ENCODE assay signal across 10 cellular contexts in genomic region chr1:40058453-40059291, GRCh38. TPM values are rescaled to one million over a fixed set of nuclear protein-coding genes. Genes with fewer than 3 reads are reported as not detected.
DNase-seq lines count a peak whose midpoint lies in the region; ATAC-seq, FAIRE-seq and TF ChIP-seq lines count a peak whose summit lies in the region.
"Had no signal": no experiment of that assay in that cellular context is flagged by ENCODE, and none has a peak within 500 bp of the region (broad histone marks: within the 10 kb centered on the region; RNA-seq: fewer than 3 reads in every experiment).

No MANE protein-coding gene starts in this region.

- H3K4me1 ChIP-seq in CD4-positive, alpha-beta memory T cell (ENCODE audit: insufficient read depth, low read length): peaks cover 89% of the 10 kb centered on the region
- H3K4me1 ChIP-seq in Loucy (ENCODE audit: insufficient read depth, low read length, poor library complexity, severe bottlenecking) (peaks cover 34% of the 10 kb centered on the region), tibial artery (peaks cover 0 to 83% (median 30%) of the 10 kb centered on the region in 4 donors)

- no peaks in the 10 kb centered on the region for H3K27me3 Mint-ChIP-seq in CD4-positive, alpha-beta memory T cell
- no peaks in the 10 kb centered on the region for H3K27me3 Mint-ChIP-seq in natural killer cell (ENCODE audit: low read depth in 2 of 2)

- peak overlapping the region; percentile 82 to 95 (median 89) for H3K27ac Mint-ChIP-seq in CD4-positive, alpha-beta memory T cell
- H3K27ac Mint-ChIP-seq in natural killer cell: peak overlapping the region; percentile 77 to 95

- no peak for DNase-seq in CD4-positive, alpha-beta memory T cell
- DNase-seq in bronchial epithelial cell (ENCODE audit: low read depth) (peak; percentile 33), natural killer cell (no peak), frontal cortex (ENCODE audit: low spot score in 2 of 2) (no peak), germinal center (ENCODE audit: low spot score) (no peak), tibial artery (no peak), sciatic nerve (ENCODE audit: low spot score) (no peak)

- intact Hi-C loops in CD4-positive, alpha-beta memory T cell (cut with micrococcal nuclease): loop anchor here (1.0 kb wide), 1 partner anchor 18 kb away; the partner anchor contains the start of gene CAP1
- intact Hi-C loops in natural killer cell (cut with micrococcal nuclease) (loop anchor here (2.0 kb wide), 1 partner anchor 18 kb away; the partner anchor contains the start of gene CAP1), tibial artery (cut with DNase I; ENCODE audit: low total_unique reads) (no loop called here), sciatic nerve (cut with DNase I) (no loop called here)

- peaks cover 75 to 92% (median 82%) of the 10 kb centered on the region in 4 donors for H3K4me1 Mint-ChIP-seq in CD4-positive, alpha-beta memory T cell
- peaks cover 87 to 93% of the 10 kb centered on the region in 2 donors for H3K4me1 Mint-ChIP-seq in natural killer cell

- H3K27ac ChIP-seq in CD4-positive, alpha-beta memory T cell (ENCODE audit: low read depth, low read length): peak overlapping the region; percentile 63
- no peak overlapping the region for H3K27ac ChIP-seq in tibial artery

- H3F3A ChIP-seq in Loucy (ENCODE audit: low read depth): peaks cover 17% of the 10 kb centered on the region

- H4K20me1 ChIP-seq in Loucy (ENCODE audit: insufficient read depth, low read length, poor library complexity, severe bottlenecking): peaks cover 55% of the 10 kb centered on the region

- no peaks in the 10 kb centered on the region for H3K9me3 Mint-ChIP-seq in CD4-positive, alpha-beta memory T cell
- H3K9me3 Mint-ChIP-seq in natural killer cell: no peaks in the 10 kb centered on the region

- CTCF ChIA-PET in CD4-positive, alpha-beta memory T cell (lab: Charles Lee; ENCODE audit: partially characterized antibody): interaction anchor here (1.0 to 3.4 kb wide), 7 partner anchors 9 to 44 kb away, joined by 3 to 16 read pairs (median 5); no protein-coding TSS in a partner anchor

- H3K9me3 ChIP-seq in CD4-positive, alpha-beta memory T cell (ENCODE audit: control insufficient read depth in 1 of 2, low read length in 2 of 2): no peaks in the 10 kb centered on the region
- H3K9me3 ChIP-seq in Loucy (ENCODE audit: insufficient read depth, low read depth, low read length): no peaks in the 10 kb centered on the region
- no peaks in the 10 kb centered on the region for H3K9me3 ChIP-seq in tibial artery
- H3K9me3 ChIP-seq: adrenal gland had no signal

- H3K9ac ChIP-seq in Loucy (ENCODE audit: low read depth, low read length, poor library complexity, severe bottlenecking): peak overlapping the region; percentile 17

- peak overlapping the region in 1 of 2 donors; percentile 32 for H3K4me3 ChIP-seq in CD4-positive, alpha-beta memory T cell (ENCODE audit: low read length in 2 of 2)
- peak overlapping the region; percentile 47 for H3K4me3 ChIP-seq in Loucy (ENCODE audit: low read length, poor library complexity, severe bottlenecking)
- no peak overlapping the region for H3K4me3 ChIP-seq in bronchial epithelial cell (ENCODE audit: low read depth, low read length)
- H3K4me3 ChIP-seq in tibial artery: no peak overlapping the region
- H3K4me3 ChIP-seq: adrenal gland had no signal

- peaks cover 28 to 64% of the 10 kb centered on the region in 2 donors for H3K36me3 Mint-ChIP-seq in CD4-positive, alpha-beta memory T cell
- H3K36me3 Mint-ChIP-seq in natural killer cell: peaks cover 3% of the 10 kb centered on the region

- no peak for FAIRE-seq in bronchial epithelial cell (lab: Jason Lieb, UNC)
- FAIRE-seq in frontal cortex (lab: Jason Lieb, UNC): no peak

- H3K4me2 ChIP-seq in Loucy (ENCODE audit: low read depth, low read length, poor library complexity, severe bottlenecking): peak overlapping the region; percentile 71

- H3K27me3 ChIP-seq in CD4-positive, alpha-beta memory T cell (ENCODE audit: insufficient read depth, low read length): no peaks in the 10 kb centered on the region
- H3K27me3 ChIP-seq in Loucy (ENCODE audit: insufficient read depth, low read length, poor library complexity, severe bottlenecking): no peaks in the 10 kb centered on the region
- no peaks in the 10 kb centered on the region for H3K27me3 ChIP-seq in bronchial epithelial cell (ENCODE audit: control insufficient read depth, insufficient read depth, low read length)
- H3K27me3 ChIP-seq in tibial artery: no peaks in the 10 kb centered on the region
- H3K27me3 ChIP-seq: adrenal gland had no signal

- POLR2A ChIA-PET in CD4-positive, alpha-beta memory T cell (lab: Charles Lee; ENCODE audit: partially characterized antibody): interaction anchor here (1.1 to 8.0 kb wide), 4 partner anchors 10 to 199 kb away, joined by 3 to 115 read pairs (median 10); partner anchors contain the start of genes CAP1 and ZMPSTE24

- peaks cover 65% of the 10 kb centered on the region for H3K79me2 ChIP-seq in Loucy (ENCODE audit: insufficient read depth, low read length)

- H2AFZ ChIP-seq in Loucy (ENCODE audit: low read length): no peak overlapping the region

- no peaks in the 10 kb centered on the region for H3K9me2 ChIP-seq in Loucy (replicated peaks; ENCODE audit: low read depth, low read length)

- peak overlapping the region; percentile 61 to 82 (median 79) for H3K4me3 Mint-ChIP-seq in CD4-positive, alpha-beta memory T cell
- H3K4me3 Mint-ChIP-seq in natural killer cell: peak overlapping the region; percentile 85

- TF ChIP-seq CTCF in Loucy (conservative IDR thresholded peaks at IDR 0.05; ENCODE audit: low read length) (no peak), bronchial epithelial cell (IDR thresholded peaks at IDR 0.05; ENCODE audit: insufficient read depth, low read length, severe bottlenecking) (no peak), natural killer cell (IDR thresholded peaks at IDR 0.05) (no peak), tibial artery (IDR thresholded peaks at IDR 0.05) (no peak)

- H3K36me3 ChIP-seq in CD4-positive, alpha-beta memory T cell (ENCODE audit: insufficient read depth, low read length): peaks cover 36% of the 10 kb centered on the region
- peaks cover 43% of the 10 kb centered on the region for H3K36me3 ChIP-seq in Loucy (ENCODE audit: insufficient read depth, low read length)
- H3K36me3 ChIP-seq in bronchial epithelial cell (ENCODE audit: control insufficient read depth, insufficient read depth, low read length): peaks cover 16% of the 10 kb centered on the region
- H3K36me3 ChIP-seq in tibial artery: peaks cover 43 to 44% (median 43%) of the 10 kb centered on the region in 3 donors

- ATAC-seq in natural killer cell: no peak
- ATAC-seq in sciatic nerve: no peak
- ATAC-seq: HCT116 had no signal

RNA-seq across cellular contexts. Expression of gene CAP1, which starts 18.1 kb away (rescaled TPM):
- total RNA-seq in CD4-positive, alpha-beta memory T cell: 100 to 1,000 TPM; 285 to 305 TPM
- 100 to 1,000 TPM; 629 to 725 TPM for polyA plus RNA-seq in CD4-positive, alpha-beta memory T cell
- 359 and 380 TPM in 2 replicates for total RNA-seq in bronchial epithelial cell
- total RNA-seq in natural killer cell: 100 to 1,000 TPM; 482 to 541 (median 537) TPM
- total RNA-seq in frontal cortex: 133 TPM
- 359 TPM for total RNA-seq in sciatic nerve

RNA-seq across cellular contexts. Expression of gene PPT1, which starts 38.4 kb away (rescaled TPM):
- total RNA-seq in CD4-positive, alpha-beta memory T cell: 10 to 100 TPM; 56.7 to 64.8 TPM
- 100 to 1,000 TPM; 175 to 292 TPM for polyA plus RNA-seq in CD4-positive, alpha-beta memory T cell
- 29.4 and 29.5 TPM in 2 replicates for total RNA-seq in bronchial epithelial cell
- 10 to 100 TPM; 24.9 to 34.5 (median 29.9) TPM for total RNA-seq in natural killer cell
- 44.8 TPM for total RNA-seq in frontal cortex
- 80.3 TPM for total RNA-seq in sciatic nerve

Comparison
In these comparisons a context has a peak if more than half of its experiments do, and no peak if none do; other contexts are left out.
1. intact Hi-C loops: an anchor here in CD4-positive, alpha-beta memory T cell (1.0 kb wide) and natural killer cell (2.0 kb wide); none called in tibial artery and sciatic nerve.